In the genomic region with DNA sequence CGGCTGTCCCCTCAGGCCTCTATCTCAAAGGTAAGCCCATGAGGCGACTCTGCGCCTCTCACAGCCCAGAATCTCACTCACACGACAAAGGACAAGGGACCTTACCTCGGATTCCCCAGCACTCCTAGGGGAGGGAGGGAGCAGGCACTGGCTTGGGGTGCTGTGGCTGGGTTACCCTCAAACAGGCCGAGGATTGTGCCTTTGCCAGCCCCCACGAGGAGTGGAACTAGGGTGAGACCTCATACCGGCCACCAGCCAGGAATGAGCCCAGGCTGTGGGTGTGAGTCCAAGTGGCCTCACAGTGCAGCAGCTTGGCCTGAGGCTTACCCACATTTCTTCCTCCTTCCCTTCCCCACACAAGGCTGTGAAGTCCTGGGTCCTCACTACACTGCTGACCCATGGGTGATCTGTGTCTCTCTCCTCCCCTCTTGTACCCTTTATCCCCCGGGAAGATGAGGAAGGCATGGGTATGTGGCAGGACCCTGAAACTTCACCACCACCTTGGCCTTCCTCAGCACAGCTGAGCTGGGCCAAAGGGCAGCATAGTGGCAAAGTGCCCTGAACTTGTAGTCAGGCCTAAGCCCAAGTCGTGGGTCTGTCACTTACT, we compare ENCODE assay signal across 15 cellular contexts.
DNase-seq lines count a peak whose midpoint lies in the region; ATAC-seq lines count a peak whose summit lies in the region.
"Had no signal": no experiment of that assay in that cellular context is flagged by ENCODE, and none has a peak within 500 bp of the region (broad histone marks: within the 10 kb centered on the region; RNA-seq: fewer than 3 reads in every experiment).

No MANE protein-coding gene starts in this region.

- H3K4me3 Mint-ChIP-seq in stimulated activated naive CD8-positive, alpha-beta T cell treated with anti-CD3 and anti-CD28 coated beads, Interleukin-15, amount 100 ng/mL, for 72 hours = no peak overlapping the region
- H3K4me3 Mint-ChIP-seq: activated CD8-positive, alpha-beta memory T cell treated with anti-CD3 and anti-CD28 coated beads, Interleukin-2, amount 10 ng/mL, durations not matched to agents 7 days and 5 days; activated naive CD4-positive, alpha-beta T cell treated with anti-CD3 and anti-CD28 coated beads, Interleukin-2, amount 10 ng/mL, durations not matched to agents 7 days and 5 days had no signal

- DNase-seq in stimulated activated naive CD8-positive, alpha-beta T cell treated with anti-CD3 and anti-CD28 coated beads, Interleukin-15, amount 100 ng/mL, for 72 hours = no peak
- no peak for DNase-seq in stimulated activated naive CD8-positive, alpha-beta T cell treated with anti-CD3 and anti-CD28 coated beads, Interleukin-15, Interleukin-2, amounts not matched to agents 100 U/mL and 50 U/mL, for 24 hours
- DNase-seq in epidermal melanocyte (ENCODE audit: insufficient read length, low spot score) (peak; percentile 12), NCI-H1105 treated with DMSO at 0.1 percent for 48 hours (lab: John Stamatoyannopoulos, UW) (no peak), NK-92 (lab: John Stamatoyannopoulos, UW; ENCODE audit: unreplicated experiment) (no peak), NCI-H1048 (lab: John Stamatoyannopoulos, UW) (no peak)
- DNase-seq: activated CD8-positive, alpha-beta memory T cell treated with anti-CD3 and anti-CD28 coated beads, Interleukin-2, amount 10 ng/mL, durations not matched to agents 7 days and 5 days; activated naive CD4-positive, alpha-beta T cell treated with anti-CD3 and anti-CD28 coated beads, Interleukin-2, amount 10 ng/mL, durations not matched to agents 7 days and 5 days; central memory CD4-positive, alpha-beta T cell; DMS79; Kasumi-1; NCI-H187 treated with DMSO at 0.1 percent for 48 hours; NCI-H526; stimulated activated CD4-positive, alpha-beta T cell treated with anti-CD3 and anti-CD28 coated beads, Interleukin-15, amount 100 ng/mL, for 24 hours; thyroid gland had no signal

- no peaks in the 10 kb centered on the region for H3K27me3 Mint-ChIP-seq in stimulated activated naive CD8-positive, alpha-beta T cell treated with anti-CD3 and anti-CD28 coated beads, Interleukin-15, amount 100 ng/mL, for 72 hours
- H3K27me3 Mint-ChIP-seq: activated CD8-positive, alpha-beta memory T cell treated with anti-CD3 and anti-CD28 coated beads, Interleukin-2, amount 10 ng/mL, durations not matched to agents 7 days and 5 days; activated naive CD4-positive, alpha-beta T cell treated with anti-CD3 and anti-CD28 coated beads, Interleukin-2, amount 10 ng/mL, durations not matched to agents 7 days and 5 days had no signal

- no peaks in the 10 kb centered on the region for H3K9me3 Mint-ChIP-seq in stimulated activated naive CD8-positive, alpha-beta T cell treated with anti-CD3 and anti-CD28 coated beads, Interleukin-15, amount 100 ng/mL, for 72 hours
- H3K9me3 Mint-ChIP-seq: activated naive CD4-positive, alpha-beta T cell treated with anti-CD3 and anti-CD28 coated beads, Interleukin-2, amount 10 ng/mL, durations not matched to agents 7 days and 5 days had no signal

- peaks cover 6% of the 10 kb centered on the region for H3K4me1 Mint-ChIP-seq in stimulated activated naive CD8-positive, alpha-beta T cell treated with anti-CD3 and anti-CD28 coated beads, Interleukin-15, amount 100 ng/mL, for 72 hours

- peak overlapping the region; percentile 17 to 19 for H3K27ac Mint-ChIP-seq in stimulated activated naive CD8-positive, alpha-beta T cell treated with anti-CD3 and anti-CD28 coated beads, Interleukin-15, amount 100 ng/mL, for 72 hours
- H3K27ac Mint-ChIP-seq: activated CD8-positive, alpha-beta memory T cell treated with anti-CD3 and anti-CD28 coated beads, Interleukin-2, amount 10 ng/mL, durations not matched to agents 7 days and 5 days; activated naive CD4-positive, alpha-beta T cell treated with anti-CD3 and anti-CD28 coated beads, Interleukin-2, amount 10 ng/mL, durations not matched to agents 7 days and 5 days had no signal

- ATAC-seq in stimulated activated naive CD8-positive, alpha-beta T cell treated with anti-CD3 and anti-CD28 coated beads, Interleukin-15, amount 100 ng/mL, for 72 hours = no peak
- ATAC-seq in stimulated activated naive CD8-positive, alpha-beta T cell treated with anti-CD3 and anti-CD28 coated beads, Interleukin-15, Interleukin-2, amounts not matched to agents 100 U/mL and 50 U/mL, for 24 hours = no peak
- ATAC-seq: activated CD8-positive, alpha-beta memory T cell treated with anti-CD3 and anti-CD28 coated beads, Interleukin-2, amount 10 ng/mL, durations not matched to agents 7 days and 5 days had no signal
